In the genomic region with DNA sequence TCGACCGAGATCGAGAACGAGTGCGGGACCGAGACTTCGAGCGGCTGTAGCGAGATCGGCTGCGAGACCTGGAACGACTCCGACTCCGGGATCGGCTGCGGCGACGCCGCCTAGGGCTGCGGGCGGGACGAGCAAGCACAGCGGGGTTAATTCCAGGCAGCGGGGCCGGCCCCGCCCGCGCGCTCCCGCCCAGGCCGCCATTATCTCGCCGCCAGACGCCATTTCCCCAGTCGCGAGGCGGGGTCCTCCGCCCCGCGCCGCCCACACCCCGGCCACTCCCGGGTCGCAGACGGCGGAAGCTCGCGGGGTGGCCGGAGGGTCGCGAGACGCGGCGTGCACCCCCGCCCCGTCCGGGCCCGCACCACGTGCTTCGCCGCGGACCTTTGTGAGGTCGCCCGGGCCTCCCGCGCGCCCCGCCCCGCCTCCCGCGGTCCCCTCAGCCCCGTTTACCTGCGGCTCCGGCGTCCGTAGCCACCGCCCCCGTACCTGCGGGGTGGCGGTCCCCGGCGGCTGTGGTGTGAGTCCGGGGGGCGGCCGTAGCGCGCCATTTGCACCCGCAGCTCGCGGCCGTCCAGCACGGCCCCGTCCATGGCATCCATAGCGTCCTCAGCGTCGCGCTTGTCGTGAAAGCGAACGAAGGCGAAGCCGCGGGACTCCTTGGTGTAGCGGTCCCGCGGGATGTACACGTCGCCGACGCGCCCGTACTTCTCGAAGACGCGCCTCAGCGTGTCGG, we compare ENCODE assay signal across 8 cellular contexts. TPM values are rescaled to one million over a fixed set of nuclear protein-coding genes. Genes with fewer than 3 reads are reported as not detected.
DNase-seq lines count a peak whose midpoint lies in the region; ATAC-seq and TF ChIP-seq lines count a peak whose summit lies in the region.

No MANE protein-coding gene starts in this region.

- H3K4me2 ChIP-seq in SK-N-SH: peak overlapping the region; percentile 86

- H3K9me2 ChIP-seq in SK-N-SH: no peaks in the 10 kb centered on the region

- POLR2A ChIA-PET in SK-N-SH (lab: Yijun Ruan, JAX): interaction anchor here (0.6 to 4.6 kb wide), 13 partner anchors 9 to 402 kb away, joined by 3 to 47 read pairs (median 4); a partner anchor contains a TSS

- peaks cover 90% of the 10 kb centered on the region for H3K79me2 ChIP-seq in SK-N-SH (ENCODE audit: insufficient read depth)

- H4K20me1 ChIP-seq in SK-N-SH (ENCODE audit: insufficient read depth): peaks cover 48% of the 10 kb centered on the region

- H3K27ac ChIP-seq in SK-N-SH (ENCODE audit: low read depth in 2 of 2, low read length in 1 of 2) (peak overlapping the region; percentile 98 to 99), prostate gland (peak overlapping the region; percentile 100)

- TF ChIP-seq POLR2A in GM18951 (IDR thresholded peaks at IDR 0.05; ENCODE audit: extremely low read depth, insufficient read depth, insufficient read length): peak; percentile 46
- peak; percentile 67 for TF ChIP-seq POLR2A in prostate gland (IDR thresholded peaks at IDR 0.05)

- no peaks in the 10 kb centered on the region for H3K27me3 ChIP-seq in SK-N-SH (ENCODE audit: insufficient read depth)
- no peaks in the 10 kb centered on the region for H3K27me3 ChIP-seq in prostate gland (replicated peaks; ENCODE audit: insufficient read depth)

- intact Hi-C loops in left ventricle myocardium superior (cut with micrococcal nuclease): no loop called here
- intact Hi-C loops in prostate gland (cut with DNase I): no loop called here

- in situ Hi-C loops in GM18951 (cut with MboI; ENCODE audit: low sequenced_read_pairs, unreplicated experiment): no loop called here

- TF ChIP-seq CTCF in AG09319 (IDR thresholded peaks at IDR 0.05; ENCODE audit: low read depth, low read length) (peak; percentile 15), SK-N-SH (IDR thresholded peaks at IDR 0.05) (peak; percentile 30), prostate gland (IDR thresholded peaks at IDR 0.05) (peak in 2 of 4 experiments; percentile 45 to 47)

- TF ChIP-seq EP300 in SK-N-SH (IDR thresholded peaks at IDR 0.05; ENCODE audit: borderline replicate concordance in 1 of 2, low read depth in 1 of 2, low read length in 1 of 2): no peak

- peaks cover 37% of the 10 kb centered on the region for H3F3A ChIP-seq in SK-N-SH (replicated peaks; ENCODE audit: insufficient read depth)

- H2AFZ ChIP-seq in SK-N-SH (ENCODE audit: low read depth): no peak overlapping the region

- CTCF ChIA-PET in SK-N-SH (lab: Yijun Ruan, JAX): interaction anchor here (0.8 to 5.8 kb wide), 6 partner anchors 10 to 330 kb away, joined by 3 to 34 read pairs (median 8); a partner anchor contains a TSS

- H3K4me3 ChIP-seq in SK-N-SH (ENCODE audit: low read depth in 2 of 2, low read length in 1 of 2) (peak overlapping the region; percentile 91 to 100), prostate gland (peak overlapping the region; percentile 99)

- H3K9me3 ChIP-seq in SK-N-SH (no peaks in the 10 kb centered on the region), prostate gland (no peaks in the 10 kb centered on the region)

- DNase-seq in AG09319 (ENCODE audit: extremely low read depth, low read depth): peak; percentile 39
- peak; percentile 86 for DNase-seq in SK-N-SH
- DNase-seq in amniotic epithelial cell (ENCODE audit: low read depth): peak; percentile 66
- DNase-seq in left ventricle myocardium superior: peak; percentile 89
- peak; percentile 66 for DNase-seq in prostate gland (ENCODE audit: low spot score)

- under 1% methylated on average over 58 of the region's 117 CpGs for WGBS in SK-N-SH (ENCODE audit: low lambda C conversion rate)
- WGBS in prostate gland: under 1% methylated on average over 109 of the region's 117 CpGs

- peaks cover 34 to 44% of the 10 kb centered on the region in 2 experiments for H3K4me1 ChIP-seq in SK-N-SH (ENCODE audit: control insufficient read depth in 1 of 2, insufficient read depth in 2 of 2, low read depth in 1 of 2, low read length in 1 of 2)
- peaks cover 10% of the 10 kb centered on the region for H3K4me1 ChIP-seq in prostate gland (replicated peaks)

- no peak for TF ChIP-seq RAD21 in SK-N-SH (IDR thresholded peaks at IDR 0.05; ENCODE audit: low read length)

- peaks cover 46 to 55% of the 10 kb centered on the region in 2 experiments for H3K36me3 ChIP-seq in SK-N-SH (replicated peaks in 1 of 2; ENCODE audit: control insufficient read depth in 1 of 2, insufficient read depth in 2 of 2, low read length in 1 of 2)
- no peaks in the 10 kb centered on the region for H3K36me3 ChIP-seq in prostate gland

- ATAC-seq in HG03520 (IDR thresholded peaks at IDR 0.05; ENCODE audit: unreplicated experiment) (peak; percentile 10), left ventricle myocardium superior (peak; percentile 57), GM21786 (IDR thresholded peaks at IDR 0.05; ENCODE audit: unreplicated experiment) (no peak)

- peak overlapping the region; percentile 95 for H3K9ac ChIP-seq in SK-N-SH

TF ChIP-seq in SK-N-SH, 30 proteins besides CTCF, POLR2A, EP300 and RAD21:
- TF ChIP-seq CHD2 (IDR thresholded peaks at IDR 0.05; ENCODE audit: low read length, partially characterized antibody): peak; percentile 76
- no peak for TF ChIP-seq RFX5 (IDR thresholded peaks at IDR 0.05; ENCODE audit: low read length)
- no peak for TF ChIP-seq MXI1 (IDR thresholded peaks at IDR 0.05; ENCODE audit: low read depth, low read length)
- TF ChIP-seq NFIC (IDR thresholded peaks at IDR 0.05; ENCODE audit: borderline replicate concordance): no peak
- peak; percentile 81 for TF ChIP-seq TAF1 (IDR thresholded peaks at IDR 0.05; ENCODE audit: borderline replicate concordance, low read depth, low read length)
- TF ChIP-seq GABPA (IDR thresholded peaks at IDR 0.05; ENCODE audit: low read depth): peak; percentile 34; the same call in 1 of the 2 replicates
- TF ChIP-seq FOXJ3 (CRISPR knock-in tag; IDR thresholded peaks at IDR 0.05): 0 out of 2 replicates have a peak, but pooled peaks have one; percentile 44
- TF ChIP-seq SIN3A (IDR thresholded peaks at IDR 0.05; ENCODE audit: borderline replicate concordance, low read depth, low read length): peak; percentile 77; the same call in 1 of the 2 replicates
- peak; percentile 95 for TF ChIP-seq YY1 (IDR thresholded peaks at IDR 0.05; ENCODE audit: low read depth)
- peak; percentile 16; the same call in 1 of the 2 replicates for TF ChIP-seq POLR2AphosphoS5 (IDR thresholded peaks at IDR 0.05; ENCODE audit: low read depth, low read length)
- TF ChIP-seq, protein P1, sequence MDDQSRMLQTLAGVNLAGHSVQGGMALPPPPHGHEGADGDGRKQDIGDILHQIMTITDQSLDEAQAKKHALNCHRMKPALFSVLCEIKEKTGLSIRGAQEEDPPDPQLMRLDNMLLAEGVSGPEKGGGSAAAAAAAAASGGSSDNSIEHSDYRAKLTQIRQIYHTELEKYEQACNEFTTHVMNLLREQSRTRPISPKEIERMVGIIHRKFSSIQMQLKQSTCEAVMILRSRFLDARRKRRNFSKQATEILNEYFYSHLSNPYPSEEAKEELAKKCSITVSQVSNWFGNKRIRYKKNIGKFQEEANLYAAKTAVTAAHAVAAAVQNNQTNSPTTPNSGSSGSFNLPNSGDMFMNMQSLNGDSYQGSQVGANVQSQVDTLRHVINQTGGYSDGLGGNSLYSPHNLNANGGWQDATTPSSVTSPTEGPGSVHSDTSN (IDR thresholded peaks at IDR 0.05): 0 out of 2 replicates have a peak, but pooled peaks have one; percentile 17
- 0 out of 2 replicates have a peak, but pooled peaks have one; percentile 16 for TF ChIP-seq GATA2 (CRISPR knock-in tag; IDR thresholded peaks at IDR 0.05)
- TF ChIP-seq TEAD4 (IDR thresholded peaks at IDR 0.05; ENCODE audit: borderline replicate concordance, insufficient read depth): peak; percentile 92

RNA-seq across cellular contexts. Expression of a gene that starts 0.6 kb away (rescaled TPM):
- polyA plus RNA-seq in SK-N-SH (2012; rRNA removed): 211 and 271 TPM in 2 replicates
- polyA plus RNA-seq in SK-N-SH (2012; cell fraction: cytosol; rRNA removed): 162 and 197 TPM in 2 replicates
- 1,226 and 1,940 TPM in 2 replicates for polyA plus RNA-seq in SK-N-SH (2012; cell fraction: nucleus; rRNA removed)
- total RNA-seq in left ventricle myocardium superior: 78.0 TPM
- total RNA-seq in prostate gland: 100 to 1,000 TPM; 217 to 316 TPM

RNA-seq across cellular contexts. Expression of a gene that starts 1.4 kb away (rescaled TPM):
- 22.7 and 28.3 TPM in 2 replicates for polyA plus RNA-seq in SK-N-SH (2012; rRNA removed)
- polyA plus RNA-seq in SK-N-SH (2012; cell fraction: cytosol; rRNA removed): 24.9 and 26.3 TPM in 2 replicates
- polyA plus RNA-seq in SK-N-SH (2012; cell fraction: nucleus; rRNA removed): 28.4 and 31.2 TPM in 2 replicates
- 21.3 TPM for total RNA-seq in left ventricle myocardium superior
- total RNA-seq in prostate gland: 10 to 100 TPM; 26.7 to 44.3 TPM

RNA-seq across cellular contexts. Expression of a gene that starts 9.9 kb away (rescaled TPM):
- 75.9 and 96.8 TPM in 2 replicates for polyA plus RNA-seq in SK-N-SH (2012; rRNA removed)
- polyA plus RNA-seq in SK-N-SH (2012; cell fraction: cytosol; rRNA removed): 87.6 and 89.2 TPM in 2 replicates
- 80.8 and 107 TPM in 2 replicates for polyA plus RNA-seq in SK-N-SH (2012; cell fraction: nucleus; rRNA removed)
- total RNA-seq in left ventricle myocardium superior (21.0 TPM), prostate gland (10 to 100 TPM; 39.5 to 47.9 TPM)

RNA-seq across cellular contexts. Expression of a gene that starts 10.1 kb away (rescaled TPM):
- polyA plus RNA-seq in SK-N-SH (2012; rRNA removed): 20.1 and 23.3 TPM in 2 replicates
- polyA plus RNA-seq in SK-N-SH (2012; cell fraction: cytosol; rRNA removed): 15.2 and 15.7 TPM in 2 replicates
- 60.2 and 109 TPM in 2 replicates for polyA plus RNA-seq in SK-N-SH (2012; cell fraction: nucleus; rRNA removed)
- 68.6 TPM for total RNA-seq in left ventricle myocardium superior
- 10 to 100 TPM; 17.7 to 40.5 TPM for total RNA-seq in prostate gland

RNA-seq across cellular contexts. Expression of a gene that starts 25.8 kb away (rescaled TPM):
- polyA plus RNA-seq in SK-N-SH (2012; rRNA removed): 154 and 187 TPM in 2 replicates
- 223 and 232 TPM in 2 replicates for polyA plus RNA-seq in SK-N-SH (2012; cell fraction: cytosol; rRNA removed)
- 55.0 and 81.5 TPM in 2 replicates for polyA plus RNA-seq in SK-N-SH (2012; cell fraction: nucleus; rRNA removed)
- 364 TPM for total RNA-seq in left ventricle myocardium superior
- total RNA-seq in prostate gland: 100 to 1,000 TPM in 1 of 2 donors, 10 to 100 TPM in 1; 76.1 to 285 TPM

Comparison
In these comparisons a context has a peak if more than half of its experiments do, and no peak if none do; other contexts are left out.
1. DNase-seq: peak in every context shown above with its lines; median percentile 89 in left ventricle myocardium superior; 86 in SK-N-SH; 66 in amniotic epithelial cell; 66 in prostate gland; 39 in AG09319.